Comparison of ENCODE assay signal across 25 cellular contexts in the genomic region with DNA sequence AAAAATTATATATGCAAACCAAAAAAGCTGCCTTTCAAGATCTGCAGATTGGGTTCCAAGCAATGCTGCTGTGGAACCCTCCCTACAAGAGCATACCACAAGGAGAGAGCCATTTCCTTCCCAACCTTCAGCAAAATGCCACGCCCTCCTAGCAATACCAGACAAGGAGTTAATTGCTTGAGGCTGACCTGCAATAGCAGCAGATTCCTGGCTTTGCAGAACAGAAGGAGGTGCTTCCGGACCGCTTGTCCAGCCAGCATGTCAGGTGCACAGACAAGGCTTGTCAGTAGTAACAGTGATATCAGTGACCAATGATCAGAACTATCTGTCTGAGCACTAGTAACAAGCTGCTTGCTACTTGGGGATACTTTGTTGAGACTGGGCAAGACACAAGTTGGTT.
"Had no signal": no experiment of that assay in that cellular context is flagged by ENCODE, and none has a peak within 500 bp of the region (broad histone marks: within the 10 kb centered on the region; RNA-seq: fewer than 3 reads in every experiment).

No MANE protein-coding gene starts in this region.

- H3K4me3 Mint-ChIP-seq: mesothelial cell of epicardium; naive B cell; natural killer cell; nephron progenitor cell; neural progenitor cell; stimulated activated memory B cell treated with anti-CD40 and anti-IgM and Interleukin-4, amounts not matched to agents 10 μg/mL and 1 μg/mL and 100 μg/mL, for 72 hours; stimulated activated naive CD8-positive, alpha-beta T cell treated with anti-CD3 and anti-CD28 coated beads, Interleukin-15, amount 100 ng/mL, for 72 hours had no signal

- H3K27ac ChIP-seq: left ventricle myocardium inferior, neural progenitor cell, neutrophil, parathyroid adenoma, psoas muscle, right lobe of liver, transverse colon, upper lobe of left lung, vagina had no signal

- DNase-seq: hypothalamus; islet precursor cell; left ventricle myocardium inferior; mesendoderm; naive B cell; natural killer cell; nephron progenitor cell; occipital lobe; psoas muscle; right lobe of liver; stimulated activated CD4-positive, alpha-beta T cell treated with anti-CD3 and anti-CD28 coated beads, Interleukin-1b, Interleukin-23, amount 100 ng/mL, for 48 hours; stimulated activated CD4-positive, alpha-beta T cell treated with anti-CD3 and anti-CD28 coated beads, Interleukin-2, amount 100 ng/mL, for 48 hours; stimulated activated CD4-positive, alpha-beta T cell treated with anti-CD3 and anti-CD28 coated beads, Interleukin-4, amount 100 ng/mL, for 4 hours; stimulated activated CD8-positive, alpha-beta memory T cell treated with anti-CD3 and anti-CD28 coated beads, Interleukin-4, amount 100 ng/mL, for 48 hours; stimulated activated naive CD4-positive, alpha-beta T cell treated with Interleukin-2 at 50 U/mL for 16 hours; stimulated activated naive CD8-positive, alpha-beta T cell treated with anti-CD3 and anti-CD28 coated beads, Interleukin-15, amount 100 ng/mL, for 72 hours; substantia nigra; transverse colon; upper lobe of left lung had no signal

- H3K36me3 Mint-ChIP-seq: mesothelial cell of epicardium; naive B cell; natural killer cell; neural progenitor cell; stimulated activated memory B cell treated with anti-CD40 and anti-IgM and Interleukin-4, amounts not matched to agents 10 μg/mL and 1 μg/mL and 100 μg/mL, for 72 hours had no signal

- H3K27ac Mint-ChIP-seq: mesothelial cell of epicardium; naive B cell; natural killer cell; nephron progenitor cell; neural progenitor cell; stimulated activated memory B cell treated with anti-CD40 and anti-IgM and Interleukin-4, amounts not matched to agents 10 μg/mL and 1 μg/mL and 100 μg/mL, for 72 hours; stimulated activated naive CD8-positive, alpha-beta T cell treated with anti-CD3 and anti-CD28 coated beads, Interleukin-15, amount 100 ng/mL, for 72 hours had no signal

- H3K27me3 ChIP-seq: neural progenitor cell, neutrophil, right lobe of liver, transverse colon, upper lobe of left lung, vagina had no signal

- H3K9me3 Mint-ChIP-seq: mesothelial cell of epicardium; neural progenitor cell; stimulated activated memory B cell treated with anti-CD40 and anti-IgM and Interleukin-4, amounts not matched to agents 10 μg/mL and 1 μg/mL and 100 μg/mL, for 72 hours; stimulated activated naive CD8-positive, alpha-beta T cell treated with anti-CD3 and anti-CD28 coated beads, Interleukin-15, amount 100 ng/mL, for 72 hours had no signal

- H3K27me3 Mint-ChIP-seq: naive B cell; stimulated activated memory B cell treated with anti-CD40 and anti-IgM and Interleukin-4, amounts not matched to agents 10 μg/mL and 1 μg/mL and 100 μg/mL, for 72 hours; stimulated activated naive CD8-positive, alpha-beta T cell treated with anti-CD3 and anti-CD28 coated beads, Interleukin-15, amount 100 ng/mL, for 72 hours had no signal

- H3K4me1 ChIP-seq: neural progenitor cell, parathyroid adenoma, psoas muscle, right lobe of liver, transverse colon, upper lobe of left lung, vagina had no signal

- H3K4me1 Mint-ChIP-seq: naive B cell; natural killer cell; stimulated activated memory B cell treated with anti-CD40 and anti-IgM and Interleukin-4, amounts not matched to agents 10 μg/mL and 1 μg/mL and 100 μg/mL, for 72 hours; stimulated activated naive CD8-positive, alpha-beta T cell treated with anti-CD3 and anti-CD28 coated beads, Interleukin-15, amount 100 ng/mL, for 72 hours had no signal

- ATAC-seq: natural killer cell; psoas muscle; right lobe of liver; stimulated activated memory B cell treated with anti-CD40 and anti-IgM and Interleukin-4, amounts not matched to agents 10 μg/mL and 1 μg/mL and 100 μg/mL, for 72 hours; stimulated activated naive CD8-positive, alpha-beta T cell treated with anti-CD3 and anti-CD28 coated beads, Interleukin-15, amount 100 ng/mL, for 72 hours had no signal
